ENCODE assay signal across 8 cellular contexts in the genomic region with DNA sequence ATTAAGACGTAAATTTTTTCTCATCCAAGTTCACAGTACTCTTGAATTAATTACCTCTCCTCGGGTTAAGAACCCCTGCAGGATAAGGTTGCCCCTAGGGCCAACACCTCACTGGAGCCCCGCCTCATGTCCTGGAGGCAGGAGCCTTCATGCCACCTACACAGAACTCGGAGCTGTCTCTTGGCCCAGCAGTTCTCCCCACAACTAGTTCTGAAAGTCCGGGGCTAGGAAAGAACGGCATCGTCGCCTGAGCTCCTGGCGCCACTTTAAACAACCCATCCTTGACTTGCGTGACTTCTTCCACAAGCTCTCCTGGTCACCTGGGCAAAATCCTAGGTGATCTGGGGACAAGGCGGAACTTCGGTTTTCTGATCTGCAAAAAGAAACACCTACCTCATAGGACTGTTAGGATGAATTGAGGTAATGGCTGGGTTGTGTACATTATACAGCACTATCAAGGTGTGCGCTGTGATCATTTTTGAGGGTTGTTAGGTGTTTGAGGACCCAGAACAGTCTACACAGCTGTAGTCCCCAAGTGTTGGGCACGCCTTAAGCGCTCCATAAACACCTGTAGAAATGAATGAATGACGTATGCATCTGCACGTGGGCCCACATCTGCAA. TPM values are rescaled to one million over a fixed set of nuclear protein-coding genes. Genes with fewer than 3 reads are reported as not detected.
A peak's percentile ranks its signal among the peaks of the same experiment; 100 is the strongest.
DNase-seq lines count a peak whose midpoint lies in the region; ATAC-seq and TF ChIP-seq lines count a peak whose summit lies in the region.

No MANE protein-coding gene starts in this region.

- H3K9me2 ChIP-seq in SK-N-SH, result no peaks in the 10 kb centered on the region

- no peak for ATAC-seq in SK-N-SH treated with all-trans-retinoic acid at 6 μM for 48 hours
- ATAC-seq in activated T-helper 17 cell treated with anti-CD3 and anti-CD28 coated beads, Interleukin-2, amount 50 U/mL, for 72 hours (replicated peaks), result no peak
- no peak for ATAC-seq in stimulated activated naive CD8-positive, alpha-beta T cell treated with anti-CD3 and anti-CD28 coated beads, Interleukin-15, amount 100 ng/mL, for 72 hours
- ATAC-seq in HG03460 (IDR thresholded peaks at IDR 0.05; ENCODE audit: unreplicated experiment), result no peak

- TF ChIP-seq RAD21 in SK-N-SH (IDR thresholded peaks at IDR 0.05; ENCODE audit: low read length), result no peak

- WGBS in SK-N-SH (ENCODE audit: low lambda C conversion rate), result 70% methylated on average over 17 of the region's 17 CpGs

- H3K4me1 ChIP-seq in SK-N-SH (ENCODE audit: control insufficient read depth in 1 of 2, insufficient read depth in 2 of 2, low read depth in 1 of 2, low read length in 1 of 2) (peaks cover 7 to 18% of the 10 kb centered on the region in 2 experiments; a peak in 2 of 4 replicates), iPS-20b (ENCODE audit: insufficient read depth, low read length) (peaks cover 32% of the 10 kb centered on the region)

- POLR2A ChIA-PET in SK-N-SH (lab: Yijun Ruan, JAX), result no interaction called here

- H3K27ac Mint-ChIP-seq in activated T-helper 17 cell treated with anti-CD3 and anti-CD28 coated beads, Interleukin-2, amount 50 U/mL, for 72 hours, result no peak overlapping the region
- H3K27ac Mint-ChIP-seq in stimulated activated naive CD8-positive, alpha-beta T cell treated with anti-CD3 and anti-CD28 coated beads, Interleukin-15, amount 100 ng/mL, for 72 hours, result no peak overlapping the region

- H3K9me3 Mint-ChIP-seq in activated T-helper 17 cell treated with anti-CD3 and anti-CD28 coated beads, Interleukin-2, amount 50 U/mL, for 72 hours, result no peaks in the 10 kb centered on the region
- no peaks in the 10 kb centered on the region for H3K9me3 Mint-ChIP-seq in stimulated activated naive CD8-positive, alpha-beta T cell treated with anti-CD3 and anti-CD28 coated beads, Interleukin-15, amount 100 ng/mL, for 72 hours

- peak overlapping the region; percentile 86; the same call in 1 of the 2 replicates for H2AFZ ChIP-seq in SK-N-SH (ENCODE audit: low read depth)

- H3K4me3 ChIP-seq in SK-N-SH (ENCODE audit: low read depth in 2 of 2, low read length in 1 of 2) (peak overlapping the region; percentile 85 to 88), iPS-20b (ENCODE audit: low read length) (peak overlapping the region; percentile 93)

- no peaks in the 10 kb centered on the region for H3F3A ChIP-seq in SK-N-SH (replicated peaks; ENCODE audit: insufficient read depth)

- H3K9me3 ChIP-seq in SK-N-SH (no peaks in the 10 kb centered on the region), iPS-20b (ENCODE audit: insufficient read depth, low read depth, low read length) (no peaks in the 10 kb centered on the region)

- no peak for TF ChIP-seq CTCF in SK-N-SH (IDR thresholded peaks at IDR 0.05)

- peak overlapping the region; percentile 72 for H3K4me2 ChIP-seq in SK-N-SH

- no peaks in the 10 kb centered on the region for H3K27me3 ChIP-seq in SK-N-SH (ENCODE audit: insufficient read depth)
- H3K27me3 ChIP-seq in iPS-20b (ENCODE audit: insufficient read depth, low read length), result peaks cover 8% of the 10 kb centered on the region; the same call in 1 of the 2 replicates

- H3K27ac ChIP-seq in SK-N-SH (ENCODE audit: low read depth in 2 of 2, low read length in 1 of 2), result no peak overlapping the region
- no peak overlapping the region for H3K27ac ChIP-seq in iPS-20b (ENCODE audit: low read length)

- H3K9ac ChIP-seq in SK-N-SH, result peak overlapping the region; percentile 70; the same call in 1 of the 2 replicates
- peak overlapping the region; percentile 3; the same call in 1 of the 2 replicates for H3K9ac ChIP-seq in iPS-20b (ENCODE audit: low read depth, low read length)

- CTCF ChIA-PET in SK-N-SH (lab: Yijun Ruan, JAX), result interaction anchor here (1.2 to 4.1 kb wide), 4 partner anchors 13 to 254 kb away, joined by 3 to 30 read pairs (median 6); no protein-coding TSS in a partner anchor

- peaks cover 17% of the 10 kb centered on the region for H3K4me1 Mint-ChIP-seq in activated T-helper 17 cell treated with anti-CD3 and anti-CD28 coated beads, Interleukin-2, amount 50 U/mL, for 72 hours
- H3K4me1 Mint-ChIP-seq in stimulated activated naive CD8-positive, alpha-beta T cell treated with anti-CD3 and anti-CD28 coated beads, Interleukin-15, amount 100 ng/mL, for 72 hours, result peaks cover 24% of the 10 kb centered on the region

- H3K36me3 ChIP-seq in SK-N-SH (replicated peaks in 1 of 2; ENCODE audit: control insufficient read depth in 1 of 2, insufficient read depth in 2 of 2, low read length in 1 of 2), result no peaks in the 10 kb centered on the region
- H3K36me3 ChIP-seq in iPS-20b (ENCODE audit: insufficient read depth, low read depth, low read length), result peaks cover 3% of the 10 kb centered on the region; the same call in 1 of the 2 replicates

- H3K79me2 ChIP-seq in SK-N-SH (ENCODE audit: insufficient read depth), result peaks cover 49% of the 10 kb centered on the region

- H3K36me3 Mint-ChIP-seq in activated T-helper 17 cell treated with anti-CD3 and anti-CD28 coated beads, Interleukin-2, amount 50 U/mL, for 72 hours (ENCODE audit: low read depth), result no peaks in the 10 kb centered on the region

- DNase-seq in SK-N-SH (no peak), UCSD-AML1 (lab: John Stamatoyannopoulos, UW; ENCODE audit: unreplicated experiment) (no peak), COLO668 (lab: John Stamatoyannopoulos, UW; ENCODE audit: unreplicated experiment) (no peak)
- DNase-seq in stimulated activated naive CD8-positive, alpha-beta T cell treated with anti-CD3 and anti-CD28 coated beads, Interleukin-15, amount 100 ng/mL, for 72 hours, result no peak

- H3K4me3 Mint-ChIP-seq in activated T-helper 17 cell treated with anti-CD3 and anti-CD28 coated beads, Interleukin-2, amount 50 U/mL, for 72 hours, result peak overlapping the region; percentile 76
- H3K4me3 Mint-ChIP-seq in stimulated activated naive CD8-positive, alpha-beta T cell treated with anti-CD3 and anti-CD28 coated beads, Interleukin-15, amount 100 ng/mL, for 72 hours, result peak overlapping the region; percentile 82 to 83

- H4K20me1 ChIP-seq in SK-N-SH (ENCODE audit: insufficient read depth), result peaks cover 16% of the 10 kb centered on the region

- TF ChIP-seq EP300 in SK-N-SH (IDR thresholded peaks at IDR 0.05; ENCODE audit: borderline replicate concordance in 1 of 2, low read depth in 1 of 2, low read length in 1 of 2), result no peak

- H3K27me3 Mint-ChIP-seq in activated T-helper 17 cell treated with anti-CD3 and anti-CD28 coated beads, Interleukin-2, amount 50 U/mL, for 72 hours, result no peaks in the 10 kb centered on the region
- no peaks in the 10 kb centered on the region for H3K27me3 Mint-ChIP-seq in stimulated activated naive CD8-positive, alpha-beta T cell treated with anti-CD3 and anti-CD28 coated beads, Interleukin-15, amount 100 ng/mL, for 72 hours

TF ChIP-seq in SK-N-SH, 30 proteins besides CTCF, POLR2A, EP300 and RAD21 (continues in another document):
- no peak for TF ChIP-seq USF2 (IDR thresholded peaks at IDR 0.05; ENCODE audit: borderline replicate concordance, low read depth, low read length)
- TF ChIP-seq MXI1 (IDR thresholded peaks at IDR 0.05; ENCODE audit: low read depth, low read length), result no peak
- TF ChIP-seq YY1 (IDR thresholded peaks at IDR 0.05; ENCODE audit: low read depth), result no peak

TF ChIP-seq in SK-N-SH treated with all-trans-retinoic acid at 6 μM for 48 hours, 23 proteins besides CTCF, POLR2A, EP300 and RAD21:
- no peak for TF ChIP-seq SNAI2 (CRISPR knock-in tag; IDR thresholded peaks at IDR 0.05)
- TF ChIP-seq ZC3H10 (CRISPR knock-in tag; IDR thresholded peaks at IDR 0.05), result no peak
- TF ChIP-seq ZNF8 (CRISPR knock-in tag; IDR thresholded peaks at IDR 0.05), result no peak
- no peak for TF ChIP-seq ZNF565 (CRISPR knock-in tag; conservative IDR thresholded peaks at IDR 0.05; ENCODE audit: low read depth)
- TF ChIP-seq, protein P1, sequence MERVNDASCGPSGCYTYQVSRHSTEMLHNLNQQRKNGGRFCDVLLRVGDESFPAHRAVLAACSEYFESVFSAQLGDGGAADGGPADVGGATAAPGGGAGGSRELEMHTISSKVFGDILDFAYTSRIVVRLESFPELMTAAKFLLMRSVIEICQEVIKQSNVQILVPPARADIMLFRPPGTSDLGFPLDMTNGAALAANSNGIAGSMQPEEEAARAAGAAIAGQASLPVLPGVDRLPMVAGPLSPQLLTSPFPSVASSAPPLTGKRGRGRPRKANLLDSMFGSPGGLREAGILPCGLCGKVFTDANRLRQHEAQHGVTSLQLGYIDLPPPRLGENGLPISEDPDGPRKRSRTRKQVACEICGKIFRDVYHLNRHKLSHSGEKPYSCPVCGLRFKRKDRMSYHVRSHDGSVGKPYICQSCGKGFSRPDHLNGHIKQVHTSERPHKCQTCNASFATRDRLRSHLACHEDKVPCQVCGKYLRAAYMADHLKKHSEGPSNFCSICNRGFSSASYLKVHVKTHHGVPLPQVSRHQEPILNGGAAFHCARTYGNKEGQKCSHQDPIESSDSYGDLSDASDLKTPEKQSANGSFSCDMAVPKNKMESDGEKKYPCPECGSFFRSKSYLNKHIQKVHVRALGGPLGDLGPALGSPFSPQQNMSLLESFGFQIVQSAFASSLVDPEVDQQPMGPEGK (CRISPR knock-in tag; IDR thresholded peaks at IDR 0.05; ENCODE audit: borderline replicate concordance), result no peak
- TF ChIP-seq OSR1 (CRISPR knock-in tag; IDR thresholded peaks at IDR 0.05), result no peak
- TF ChIP-seq RARB (CRISPR knock-in tag; IDR thresholded peaks at IDR 0.05), result no peak
- TF ChIP-seq, protein P2, sequence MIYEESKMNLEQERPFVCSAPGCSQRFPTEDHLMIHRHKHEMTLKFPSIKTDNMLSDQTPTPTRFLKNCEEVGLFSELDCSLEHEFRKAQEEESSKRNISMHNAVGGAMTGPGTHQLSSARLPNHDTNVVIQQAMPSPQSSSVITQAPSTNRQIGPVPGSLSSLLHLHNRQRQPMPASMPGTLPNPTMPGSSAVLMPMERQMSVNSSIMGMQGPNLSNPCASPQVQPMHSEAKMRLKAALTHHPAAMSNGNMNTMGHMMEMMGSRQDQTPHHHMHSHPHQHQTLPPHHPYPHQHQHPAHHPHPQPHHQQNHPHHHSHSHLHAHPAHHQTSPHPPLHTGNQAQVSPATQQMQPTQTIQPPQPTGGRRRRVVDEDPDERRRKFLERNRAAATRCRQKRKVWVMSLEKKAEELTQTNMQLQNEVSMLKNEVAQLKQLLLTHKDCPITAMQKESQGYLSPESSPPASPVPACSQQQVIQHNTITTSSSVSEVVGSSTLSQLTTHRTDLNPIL (CRISPR knock-in tag; IDR thresholded peaks at IDR 0.05; ENCODE audit: low read depth), result no peak
- TF ChIP-seq TCF4 (CRISPR knock-in tag; IDR thresholded peaks at IDR 0.05; ENCODE audit: borderline replicate concordance), result no peak

RNA-seq across cellular contexts. Expression of gene ITGA6, which starts 0.6 kb away (rescaled TPM):
- 25.9 and 26.0 TPM in 2 replicates for polyA plus RNA-seq in SK-N-SH (2012; rRNA removed)
- 32.9 and 33.9 TPM in 2 replicates for polyA plus RNA-seq in SK-N-SH (2012; cell fraction: cytosol; rRNA removed)
- polyA plus RNA-seq in SK-N-SH (2012; cell fraction: nucleus; rRNA removed), result 21.2 and 45.3 TPM in 2 replicates
- total RNA-seq in activated T-helper 17 cell treated with anti-CD3 and anti-CD28 coated beads, Interleukin-2, amount 50 U/mL, for 72 hours, result 1 to 10 TPM; 2.2 to 4.9 TPM
